ENCODE assay signal across 11 cellular contexts in the genomic region with DNA sequence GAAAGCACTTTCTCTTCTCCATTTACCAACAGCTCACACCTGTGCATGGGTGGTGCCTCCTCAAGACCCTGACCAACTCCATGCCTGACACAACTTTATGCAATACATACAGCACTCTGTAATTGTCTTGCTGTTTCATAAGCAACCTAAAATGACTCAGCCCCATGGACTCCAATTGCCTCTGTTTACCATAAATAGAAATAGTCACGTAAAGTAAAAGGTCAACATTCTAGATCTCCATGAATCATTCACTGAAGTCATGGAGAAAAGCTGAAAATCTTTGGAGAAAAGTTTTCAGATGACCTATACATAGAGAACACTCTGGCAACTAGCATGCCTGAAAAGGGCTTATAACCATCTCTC.
DNase-seq lines count a peak whose midpoint lies in the region; ATAC-seq and TF ChIP-seq lines count a peak whose summit lies in the region.
"Had no signal": no experiment of that assay in that cellular context is flagged by ENCODE, and none has a peak within 500 bp of the region (broad histone marks: within the 10 kb centered on the region; RNA-seq: fewer than 3 reads in every experiment).

No MANE protein-coding gene starts in this region.

- H3K27ac ChIP-seq in sigmoid colon: peak overlapping the region; percentile 48 to 73 (median 65)
- no peak overlapping the region for H3K27ac ChIP-seq in CD8-positive, alpha-beta memory T cell (ENCODE audit: low read depth, low read length)

- TF ChIP-seq EP300 in sigmoid colon (IDR thresholded peaks at IDR 0.05): peak in 1 of 4 donors; percentile 1

- H3K27me3 ChIP-seq in sigmoid colon: no peaks in the 10 kb centered on the region
- H3K27me3 ChIP-seq in CD8-positive, alpha-beta memory T cell (ENCODE audit: insufficient read depth, low read length, poor library complexity, severe bottlenecking): no peaks in the 10 kb centered on the region

- H3K36me3 ChIP-seq in sigmoid colon: no peaks in the 10 kb centered on the region
- H3K36me3 ChIP-seq in CD8-positive, alpha-beta memory T cell (ENCODE audit: insufficient read depth, low read length): no peaks in the 10 kb centered on the region

- DNase-seq in GM12864 (ENCODE audit: low read depth) (peak; percentile 10), RKO (ENCODE audit: low spot score) (peak; percentile 25), fibroblast of peridontal ligament (ENCODE audit: extremely low read depth) (peak; percentile 98), sigmoid colon (no peak), NCI-H1436 (lab: John Stamatoyannopoulos, UW) (no peak), activated gamma-delta T cell (lab: John Stamatoyannopoulos, UW) (no peak)
- no peak for DNase-seq in CD8-positive, alpha-beta memory T cell
- DNase-seq: cerebellar nuclear complex had no signal

- H3K4me3 ChIP-seq in GM12864 (ENCODE audit: low read depth, low read length): no peak overlapping the region
- no peak overlapping the region for H3K4me3 ChIP-seq in sigmoid colon
- H3K4me3 ChIP-seq in CD8-positive, alpha-beta memory T cell (ENCODE audit: low read length): no peak overlapping the region

- POLR2A ChIA-PET in CD8-positive, alpha-beta memory T cell (lab: Charles Lee): no interaction called here

- H3K27ac Mint-ChIP-seq in CD8-positive, alpha-beta memory T cell: no peak overlapping the region
- H3K27ac Mint-ChIP-seq: natural killer cell treated with Interleukin-12 subunit alpha and Interleukin-12 subunit beta and Interleukin-15 and Interleukin-18, amount 100 ng/mL, for 72 hours; WTC11 had no signal

- peaks cover 0 to 81% (median 56%) of the 10 kb centered on the region in 4 donors for H3K4me1 ChIP-seq in sigmoid colon
- H3K4me1 ChIP-seq in CD8-positive, alpha-beta memory T cell (ENCODE audit: insufficient read depth, low read length): no peaks in the 10 kb centered on the region

- no peaks in the 10 kb centered on the region for H3K9me3 ChIP-seq in sigmoid colon
- H3K9me3 ChIP-seq in CD8-positive, alpha-beta memory T cell (ENCODE audit: low read length): no peaks in the 10 kb centered on the region

- H3K4me3 Mint-ChIP-seq in CD8-positive, alpha-beta memory T cell: no peak overlapping the region
- H3K4me3 Mint-ChIP-seq: natural killer cell treated with Interleukin-12 subunit alpha and Interleukin-12 subunit beta and Interleukin-15 and Interleukin-18, amount 100 ng/mL, for 72 hours; WTC11 had no signal

- no peaks in the 10 kb centered on the region for H3K9me3 Mint-ChIP-seq in CD8-positive, alpha-beta memory T cell
- H3K9me3 Mint-ChIP-seq: natural killer cell treated with Interleukin-12 subunit alpha and Interleukin-12 subunit beta and Interleukin-15 and Interleukin-18, amount 100 ng/mL, for 72 hours had no signal

- intact Hi-C loops in sigmoid colon (cut with DNase I): no loop called here

- CTCF ChIA-PET in CD8-positive, alpha-beta memory T cell (lab: Charles Lee): no interaction called here

- H3K27me3 Mint-ChIP-seq in CD8-positive, alpha-beta memory T cell: no peaks in the 10 kb centered on the region
- H3K27me3 Mint-ChIP-seq: natural killer cell treated with Interleukin-12 subunit alpha and Interleukin-12 subunit beta and Interleukin-15 and Interleukin-18, amount 100 ng/mL, for 72 hours had no signal

- TF ChIP-seq CTCF in GM12864 (IDR thresholded peaks at IDR 0.05; ENCODE audit: low read depth, low read length, missing control alignments) (no peak), sigmoid colon (IDR thresholded peaks at IDR 0.05) (no peak)

- TF ChIP-seq POLR2A in sigmoid colon (IDR thresholded peaks at IDR 0.05): no peak

- peaks cover 13 to 57% (median 15%) of the 10 kb centered on the region in 3 donors for H3K36me3 Mint-ChIP-seq in CD8-positive, alpha-beta memory T cell

- no peak for ATAC-seq in HG03457 (IDR thresholded peaks at IDR 0.05; ENCODE audit: unreplicated experiment)
- ATAC-seq: natural killer cell treated with Interleukin-12 subunit alpha and Interleukin-12 subunit beta and Interleukin-15 and Interleukin-18, amount 100 ng/mL, for 72 hours; WTC11 had no signal

- H3K4me1 Mint-ChIP-seq in CD8-positive, alpha-beta memory T cell: peaks cover 5 to 12% (median 10%) of the 10 kb centered on the region in 3 donors
- H3K4me1 Mint-ChIP-seq: WTC11 had no signal

- 69 to 77% methylated on average over 1 of the region's 1 CpG for WGBS in sigmoid colon, 2 donors

Comparison
In these comparisons a context has a peak if more than half of its experiments do, and no peak if none do; other contexts are left out.
1. DNase-seq: peak in GM12864 (single experiment), RKO (single experiment) and fibroblast of peridontal ligament (single experiment); none in sigmoid colon (single experiment), NCI-H1436 (single experiment), activated gamma-delta T cell (single experiment) and CD8-positive, alpha-beta memory T cell (0 of 5).